Comparison of ENCODE assay signal across 17 cellular contexts in the genomic region with DNA sequence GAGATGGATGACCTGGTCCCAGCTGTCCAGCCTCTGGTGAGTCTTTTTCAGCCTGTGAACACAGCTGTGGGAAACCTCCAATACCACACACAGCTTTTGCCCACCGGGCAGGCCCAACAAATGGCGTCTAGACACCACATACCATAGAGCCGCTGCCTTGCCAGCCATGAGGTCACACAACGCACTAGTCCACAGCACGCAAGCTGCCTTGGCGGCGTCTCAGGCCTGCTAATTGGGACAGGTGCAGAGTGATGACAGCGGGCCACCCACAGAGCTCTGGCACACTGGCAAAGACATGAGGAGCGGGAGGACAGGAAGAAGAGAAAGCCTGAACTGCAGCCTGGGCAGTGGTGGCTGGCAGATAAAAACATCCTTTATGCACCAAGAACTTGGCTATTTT.
DNase-seq lines count a peak whose midpoint lies in the region; ATAC-seq and TF ChIP-seq lines count a peak whose summit lies in the region.
"Had no signal": no experiment of that assay in that cellular context is flagged by ENCODE, and none has a peak within 500 bp of the region (broad histone marks: within the 10 kb centered on the region; RNA-seq: fewer than 3 reads in every experiment).

No MANE protein-coding gene starts in this region.

- no peak overlapping the region for H3K23ac ChIP-seq in mesenchymal stem cell (ENCODE audit: low read length in 2 of 2)

- no peak overlapping the region for H2BK120ac ChIP-seq in mesenchymal stem cell (ENCODE audit: low read depth, low read length)

- H3K27ac ChIP-seq in heart left ventricle = no peak overlapping the region
- H3K27ac ChIP-seq in left ventricle myocardium inferior (replicated peaks) = no peak overlapping the region
- H3K27ac ChIP-seq in SJCRH30 = peak overlapping the region; percentile 74
- H3K27ac ChIP-seq in right cardiac atrium (ENCODE audit: low read length) = no peak overlapping the region
- H3K27ac ChIP-seq in aorta (ENCODE audit: low read depth in 1 of 2, low read length in 2 of 2) = no peak overlapping the region
- no peak overlapping the region for H3K27ac ChIP-seq in mesenchymal stem cell (ENCODE audit: low read length, poor library complexity, severe bottlenecking)
- H3K27ac ChIP-seq: adrenal gland had no signal

- no peak for TF ChIP-seq POLR2A in heart left ventricle (IDR thresholded peaks at IDR 0.05)

- no peak overlapping the region for H3K4me3 ChIP-seq in heart left ventricle
- no peak overlapping the region for H3K4me3 ChIP-seq in left ventricle myocardium inferior
- H3K4me3 ChIP-seq in SJCRH30 = no peak overlapping the region
- H3K4me3 ChIP-seq in right cardiac atrium (ENCODE audit: low read length) = no peak overlapping the region
- H3K4me3 ChIP-seq in aorta (ENCODE audit: low read length in 2 of 2) = no peak overlapping the region
- H3K4me3 ChIP-seq in mesenchymal stem cell (ENCODE audit: insufficient read depth in 1 of 2, low read depth in 1 of 2, low read length in 2 of 2) = no peak overlapping the region
- H3K4me3 ChIP-seq: adrenal gland, smooth muscle cell had no signal

- H3K18ac ChIP-seq in mesenchymal stem cell (ENCODE audit: low read depth in 1 of 2, low read length in 2 of 2) = no peak overlapping the region

- no peak overlapping the region for H2BK15ac ChIP-seq in mesenchymal stem cell (ENCODE audit: low read depth, poor library complexity, severe bottlenecking)

- ATAC-seq in heart left ventricle = peak; percentile 55 to 94 (median 76)
- peak; percentile 49 to 51 for ATAC-seq in right cardiac atrium
- peak; percentile 34 for ATAC-seq in aorta (ENCODE audit: low FRiP score)
- ATAC-seq in GM19351 (IDR thresholded peaks at IDR 0.05; ENCODE audit: unreplicated experiment) = no peak
- ATAC-seq: stimulated activated naive CD8-positive, alpha-beta T cell treated with anti-CD3 and anti-CD28 coated beads, Interleukin-15, Interleukin-2, amounts not matched to agents 100 U/mL and 50 U/mL, for 24 hours had no signal

- no peak overlapping the region for H4K8ac ChIP-seq in mesenchymal stem cell (ENCODE audit: low read length)

- H3K27me3 ChIP-seq in heart left ventricle (no peaks in the 10 kb centered on the region), left ventricle myocardium inferior (ENCODE audit: low read depth) (no peaks in the 10 kb centered on the region), SJCRH30 (no peaks in the 10 kb centered on the region), right cardiac atrium (ENCODE audit: control insufficient read depth, insufficient read depth) (no peaks in the 10 kb centered on the region), aorta (ENCODE audit: control insufficient read depth in 1 of 2, insufficient read depth in 2 of 2, low read length in 1 of 2) (no peaks in the 10 kb centered on the region), mesenchymal stem cell (ENCODE audit: control insufficient read depth in 1 of 2, insufficient read depth in 1 of 2, low read length in 2 of 2) (no peaks in the 10 kb centered on the region)
- H3K27me3 ChIP-seq: adrenal gland had no signal

- peaks cover 0 to 8% (median 0%) of the 10 kb centered on the region in 12 donors for H3K4me1 ChIP-seq in heart left ventricle
- peaks cover 5% of the 10 kb centered on the region for H3K4me1 ChIP-seq in left ventricle myocardium inferior
- H3K4me1 ChIP-seq in SJCRH30 = peaks cover 27% of the 10 kb centered on the region
- no peaks in the 10 kb centered on the region for H3K4me1 ChIP-seq in right cardiac atrium (ENCODE audit: control insufficient read depth, insufficient read depth, low read length)
- no peaks in the 10 kb centered on the region for H3K4me1 ChIP-seq in aorta (ENCODE audit: control insufficient read depth in 1 of 2, insufficient read depth in 2 of 2, low read length in 2 of 2)
- no peaks in the 10 kb centered on the region for H3K4me1 ChIP-seq in mesenchymal stem cell (ENCODE audit: control insufficient read depth, insufficient read depth, low read depth, low read length)

- no peaks in the 10 kb centered on the region for H3K79me1 ChIP-seq in mesenchymal stem cell (replicated peaks; ENCODE audit: low read length, poor library complexity, severe bottlenecking)

- no peak overlapping the region for H4K91ac ChIP-seq in mesenchymal stem cell (ENCODE audit: low read length)

- H3K9me3 ChIP-seq in heart left ventricle = peaks cover 0 to 10% (median 0%) of the 10 kb centered on the region in 12 donors
- H3K9me3 ChIP-seq in left ventricle myocardium inferior (replicated peaks) = peaks cover 4% of the 10 kb centered on the region
- peaks cover 16% of the 10 kb centered on the region; the same call in 1 of the 2 replicates for H3K9me3 ChIP-seq in SJCRH30 (replicated peaks)
- H3K9me3 ChIP-seq in right cardiac atrium (ENCODE audit: control insufficient read depth, low read length) = no peaks in the 10 kb centered on the region
- H3K9me3 ChIP-seq in aorta (ENCODE audit: control insufficient read depth, low read length) = no peaks in the 10 kb centered on the region
- H3K9me3 ChIP-seq in mesenchymal stem cell (ENCODE audit: control insufficient read depth, low read length) = no peaks in the 10 kb centered on the region
- H3K9me3 ChIP-seq: adrenal gland had no signal

- no peak overlapping the region for H2AK5ac ChIP-seq in mesenchymal stem cell (ENCODE audit: low read length, severe bottlenecking)

- peak in 4 of 5 donors; percentile 12 to 70 (median 32) for DNase-seq in heart left ventricle
- no peak for DNase-seq in left ventricle myocardium inferior
- peak; percentile 100 for DNase-seq in SJCRH30
- peak; percentile 13 to 51 (median 36) for DNase-seq in right cardiac atrium
- DNase-seq in aorta = no peak
- DNase-seq in stimulated activated CD4-positive, alpha-beta T cell treated with anti-CD3 and anti-CD28 coated beads, Interleukin-15, amount 100 ng/mL, for 24 hours = no peak
- no peak for DNase-seq in mesenchymal stem cell
- DNase-seq: activated T-cell treated with anti-CD3 and anti-CD28 coated beads, Interleukin-2, amount 50 U/mL, for 1 hour; adrenal gland; GDM1; KG1; NCI-H1694 treated with DMSO at 0.1 percent for 48 hours; nephron progenitor cell; stimulated activated CD4-positive, alpha-beta T cell treated with anti-CD3 and anti-CD28 coated beads, Interleukin-4, amount 100 ng/mL, for 24 hours; stimulated activated naive CD8-positive, alpha-beta T cell treated with anti-CD3 and anti-CD28 coated beads, Interleukin-15, Interleukin-2, amounts not matched to agents 100 U/mL and 50 U/mL, for 24 hours had no signal

- TF ChIP-seq CTCF in heart left ventricle (IDR thresholded peaks at IDR 0.05) = no peak
- no peak for TF ChIP-seq CTCF in left ventricle myocardium inferior (IDR thresholded peaks at IDR 0.05; ENCODE audit: borderline replicate concordance)

- intact Hi-C loops in heart left ventricle (cut with DNase I) (loop anchor here in 9 of 10 donors (5.0 to 10.0 kb wide), 8 partner anchors 535 to 1115 kb away; partner anchors contain the start of genes APP (in 4 of the 9) and MRPL39 (in 1 of the 9)), left ventricle myocardium inferior (cut with micrococcal nuclease) (loop anchor here (10.0 kb wide), 1 partner anchor 835 kb away; no protein-coding TSS in a partner anchor), right cardiac atrium (cut with DNase I) (loop anchor here (5.0 to 10.0 kb wide), 3 partner anchors 835 to 845 kb away; no protein-coding TSS in a partner anchor), aorta (cut with DNase I) (loop anchor here (5.0 to 10.0 kb wide), 2 partner anchors 835 to 837 kb away; no protein-coding TSS in a partner anchor)

- H3K4ac ChIP-seq in mesenchymal stem cell (ENCODE audit: low read depth in 1 of 2, low read length in 2 of 2) = no peak overlapping the region

- no peak overlapping the region for H2BK5ac ChIP-seq in mesenchymal stem cell (ENCODE audit: low read depth, low read length, poor library complexity, severe bottlenecking)

- WGBS in heart left ventricle, 4 donors = 56 to 73% (median 57%) methylated on average over 7 to 9 of the region's 9 CpGs
- 56% methylated on average over 9 of the region's 9 CpGs for WGBS in right cardiac atrium
- WGBS in aorta, 2 donors = 20 to 26% methylated on average over 9 of the region's 9 CpGs
- 90% methylated on average over 9 of the region's 9 CpGs for WGBS in mesenchymal stem cell

- H3K36me3 ChIP-seq in heart left ventricle (no peaks in the 10 kb centered on the region), left ventricle myocardium inferior (no peaks in the 10 kb centered on the region), SJCRH30 (no peaks in the 10 kb centered on the region), aorta (ENCODE audit: control insufficient read depth in 1 of 2, insufficient read depth in 2 of 2, low read length in 1 of 2) (no peaks in the 10 kb centered on the region), mesenchymal stem cell (ENCODE audit: control insufficient read depth in 1 of 2, insufficient read depth in 2 of 2, low read depth in 1 of 2, low read length in 2 of 2) (no peaks in the 10 kb centered on the region)
- H3K36me3 ChIP-seq: adrenal gland had no signal

- no peak overlapping the region for H2BK12ac ChIP-seq in mesenchymal stem cell (ENCODE audit: low read length in 2 of 2)

- no peak overlapping the region for H3K4me2 ChIP-seq in mesenchymal stem cell (ENCODE audit: low read length, poor library complexity, severe bottlenecking)
- H3K4me2 ChIP-seq: smooth muscle cell had no signal

- no peak overlapping the region for H3K14ac ChIP-seq in mesenchymal stem cell (ENCODE audit: low read length in 2 of 2)

- no peak overlapping the region for H2AFZ ChIP-seq in mesenchymal stem cell (ENCODE audit: low read depth, low read length)

- no peak overlapping the region for H3K9ac ChIP-seq in mesenchymal stem cell (ENCODE audit: low read length)

Comparison
In these comparisons a context has a peak if more than half of its experiments do, and no peak if none do; other contexts are left out.
1. DNase-seq: peak in heart left ventricle (4 of 5), SJCRH30 (2 of 2) and right cardiac atrium (3 of 3); none in left ventricle myocardium inferior (single experiment), aorta (0 of 2), stimulated activated CD4-positive, alpha-beta T cell treated with anti-CD3 and anti-CD28 coated beads, Interleukin-15, amount 100 ng/mL, for 24 hours (single experiment) and mesenchymal stem cell (single experiment).